Comparison of ENCODE assay signal across 1 cellular context in the genomic region with DNA sequence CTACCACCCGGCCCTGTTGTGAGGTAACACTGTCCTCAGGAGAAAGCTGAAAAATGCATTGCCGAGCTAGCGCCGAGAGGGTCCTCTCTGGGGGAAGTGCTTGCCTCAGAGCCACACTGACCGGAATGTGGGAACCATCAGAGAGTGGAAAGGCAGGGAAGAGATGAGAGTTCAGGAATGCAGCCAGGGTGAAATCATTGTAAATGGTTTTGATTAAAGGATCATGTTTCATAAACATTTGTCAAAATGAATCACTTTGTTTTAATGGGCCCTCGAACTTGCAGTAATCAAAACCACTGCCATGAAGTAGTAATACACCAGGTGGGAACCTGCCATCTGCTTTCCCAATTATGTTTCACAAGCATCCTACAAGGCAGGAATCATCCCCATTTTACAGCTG.
A peak's percentile ranks its signal among the peaks of the same experiment; 100 is the strongest.
TF ChIP-seq lines count a peak whose summit lies in the region.

No MANE protein-coding gene starts in this region.

TF ChIP-seq in HEK293, 187 proteins besides CTCF, POLR2A, EP300 and RAD21 (continued from another document):
- no peak for TF ChIP-seq ZNF561 (tag by site-specific recombination; IDR thresholded peaks at IDR 0.05; ENCODE audit: borderline replicate concordance)
- TF ChIP-seq ZNF350 (tag by site-specific recombination; IDR thresholded peaks at IDR 0.05), result no peak
- TF ChIP-seq ZXDB (tag by site-specific recombination; IDR thresholded peaks at IDR 0.05), result no peak
- TF ChIP-seq, protein P1, sequence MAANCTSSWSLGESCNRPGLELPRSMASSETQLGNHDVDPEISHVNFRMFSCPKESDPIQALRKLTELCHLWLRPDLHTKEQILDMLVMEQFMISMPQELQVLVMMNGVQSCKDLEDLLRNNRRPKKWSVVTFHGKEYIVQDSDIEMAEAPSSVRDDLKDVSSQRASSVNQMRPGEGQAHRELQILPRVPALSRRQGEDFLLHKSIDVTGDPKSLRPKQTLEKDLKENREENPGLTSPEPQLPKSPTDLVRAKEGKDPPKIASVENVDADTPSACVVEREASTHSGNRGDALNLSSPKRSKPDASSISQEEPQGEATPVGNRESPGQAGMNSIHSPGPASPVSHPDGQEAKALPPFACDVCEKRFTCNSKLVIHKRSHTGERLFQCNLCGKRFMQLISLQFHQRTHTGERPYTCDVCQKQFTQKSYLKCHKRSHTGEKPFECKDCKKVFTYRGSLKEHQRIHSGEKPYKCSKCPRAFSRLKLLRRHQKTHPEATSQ (tag by site-specific recombination; IDR thresholded peaks at IDR 0.05), result no peak
- TF ChIP-seq, protein P2, sequence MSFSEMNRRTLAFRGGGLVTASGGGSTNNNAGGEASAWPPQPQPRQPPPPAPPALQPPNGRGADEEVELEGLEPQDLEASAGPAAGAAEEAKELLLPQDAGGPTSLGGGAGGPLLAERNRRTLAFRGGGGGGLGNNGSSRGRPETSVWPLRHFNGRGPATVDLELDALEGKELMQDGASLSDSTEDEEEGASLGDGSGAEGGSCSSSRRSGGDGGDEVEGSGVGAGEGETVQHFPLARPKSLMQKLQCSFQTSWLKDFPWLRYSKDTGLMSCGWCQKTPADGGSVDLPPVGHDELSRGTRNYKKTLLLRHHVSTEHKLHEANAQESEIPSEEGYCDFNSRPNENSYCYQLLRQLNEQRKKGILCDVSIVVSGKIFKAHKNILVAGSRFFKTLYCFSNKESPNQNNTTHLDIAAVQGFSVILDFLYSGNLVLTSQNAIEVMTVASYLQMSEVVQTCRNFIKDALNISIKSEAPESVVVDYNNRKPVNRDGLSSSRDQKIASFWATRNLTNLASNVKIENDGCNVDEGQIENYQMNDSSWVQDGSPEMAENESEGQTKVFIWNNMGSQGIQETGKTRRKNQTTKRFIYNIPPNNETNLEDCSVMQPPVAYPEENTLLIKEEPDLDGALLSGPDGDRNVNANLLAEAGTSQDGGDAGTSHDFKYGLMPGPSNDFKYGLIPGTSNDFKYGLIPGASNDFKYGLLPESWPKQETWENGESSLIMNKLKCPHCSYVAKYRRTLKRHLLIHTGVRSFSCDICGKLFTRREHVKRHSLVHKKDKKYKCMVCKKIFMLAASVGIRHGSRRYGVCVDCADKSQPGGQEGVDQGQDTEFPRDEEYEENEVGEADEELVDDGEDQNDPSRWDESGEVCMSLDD (tag by site-specific recombination; IDR thresholded peaks at IDR 0.05), result no peak
- TF ChIP-seq, protein P3, sequence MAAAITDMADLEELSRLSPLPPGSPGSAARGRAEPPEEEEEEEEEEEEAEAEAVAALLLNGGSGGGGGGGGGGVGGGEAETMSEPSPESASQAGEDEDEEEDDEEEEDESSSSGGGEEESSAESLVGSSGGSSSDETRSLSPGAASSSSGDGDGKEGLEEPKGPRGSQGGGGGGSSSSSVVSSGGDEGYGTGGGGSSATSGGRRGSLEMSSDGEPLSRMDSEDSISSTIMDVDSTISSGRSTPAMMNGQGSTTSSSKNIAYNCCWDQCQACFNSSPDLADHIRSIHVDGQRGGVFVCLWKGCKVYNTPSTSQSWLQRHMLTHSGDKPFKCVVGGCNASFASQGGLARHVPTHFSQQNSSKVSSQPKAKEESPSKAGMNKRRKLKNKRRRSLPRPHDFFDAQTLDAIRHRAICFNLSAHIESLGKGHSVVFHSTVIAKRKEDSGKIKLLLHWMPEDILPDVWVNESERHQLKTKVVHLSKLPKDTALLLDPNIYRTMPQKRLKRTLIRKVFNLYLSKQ (tag by site-specific recombination; IDR thresholded peaks at IDR 0.05; ENCODE audit: borderline replicate concordance), result no peak
- TF ChIP-seq, protein P4, sequence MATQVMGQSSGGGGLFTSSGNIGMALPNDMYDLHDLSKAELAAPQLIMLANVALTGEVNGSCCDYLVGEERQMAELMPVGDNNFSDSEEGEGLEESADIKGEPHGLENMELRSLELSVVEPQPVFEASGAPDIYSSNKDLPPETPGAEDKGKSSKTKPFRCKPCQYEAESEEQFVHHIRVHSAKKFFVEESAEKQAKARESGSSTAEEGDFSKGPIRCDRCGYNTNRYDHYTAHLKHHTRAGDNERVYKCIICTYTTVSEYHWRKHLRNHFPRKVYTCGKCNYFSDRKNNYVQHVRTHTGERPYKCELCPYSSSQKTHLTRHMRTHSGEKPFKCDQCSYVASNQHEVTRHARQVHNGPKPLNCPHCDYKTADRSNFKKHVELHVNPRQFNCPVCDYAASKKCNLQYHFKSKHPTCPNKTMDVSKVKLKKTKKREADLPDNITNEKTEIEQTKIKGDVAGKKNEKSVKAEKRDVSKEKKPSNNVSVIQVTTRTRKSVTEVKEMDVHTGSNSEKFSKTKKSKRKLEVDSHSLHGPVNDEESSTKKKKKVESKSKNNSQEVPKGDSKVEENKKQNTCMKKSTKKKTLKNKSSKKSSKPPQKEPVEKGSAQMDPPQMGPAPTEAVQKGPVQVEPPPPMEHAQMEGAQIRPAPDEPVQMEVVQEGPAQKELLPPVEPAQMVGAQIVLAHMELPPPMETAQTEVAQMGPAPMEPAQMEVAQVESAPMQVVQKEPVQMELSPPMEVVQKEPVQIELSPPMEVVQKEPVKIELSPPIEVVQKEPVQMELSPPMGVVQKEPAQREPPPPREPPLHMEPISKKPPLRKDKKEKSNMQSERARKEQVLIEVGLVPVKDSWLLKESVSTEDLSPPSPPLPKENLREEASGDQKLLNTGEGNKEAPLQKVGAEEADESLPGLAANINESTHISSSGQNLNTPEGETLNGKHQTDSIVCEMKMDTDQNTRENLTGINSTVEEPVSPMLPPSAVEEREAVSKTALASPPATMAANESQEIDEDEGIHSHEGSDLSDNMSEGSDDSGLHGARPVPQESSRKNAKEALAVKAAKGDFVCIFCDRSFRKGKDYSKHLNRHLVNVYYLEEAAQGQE (tag by site-specific recombination; IDR thresholded peaks at IDR 0.05), result no peak
- TF ChIP-seq ZNF792 (tag by site-specific recombination; IDR thresholded peaks at IDR 0.05), result no peak
- TF ChIP-seq ZNF366 (tag by site-specific recombination; conservative IDR thresholded peaks at IDR 0.05), result no peak
- TF ChIP-seq ZNF16 (tag by site-specific recombination; IDR thresholded peaks at IDR 0.05; ENCODE audit: low read depth), result no peak
- TF ChIP-seq ZNF600 (tag by site-specific recombination; IDR thresholded peaks at IDR 0.05), result no peak
- 0 out of 2 replicates have a peak, but pooled peaks have one; percentile 36 for TF ChIP-seq ZNF24 (tag by site-specific recombination; IDR thresholded peaks at IDR 0.05)
- TF ChIP-seq ZNF394 (tag by site-specific recombination; IDR thresholded peaks at IDR 0.05; ENCODE audit: borderline replicate concordance), result no peak
- no peak for TF ChIP-seq SCRT1 (tag by site-specific recombination; IDR thresholded peaks at IDR 0.05; ENCODE audit: borderline replicate concordance)
TF ChIP-seq in HEK293: peak in this region for 18.
